8 cellular contexts compared by ENCODE assay signal in the genomic region with DNA sequence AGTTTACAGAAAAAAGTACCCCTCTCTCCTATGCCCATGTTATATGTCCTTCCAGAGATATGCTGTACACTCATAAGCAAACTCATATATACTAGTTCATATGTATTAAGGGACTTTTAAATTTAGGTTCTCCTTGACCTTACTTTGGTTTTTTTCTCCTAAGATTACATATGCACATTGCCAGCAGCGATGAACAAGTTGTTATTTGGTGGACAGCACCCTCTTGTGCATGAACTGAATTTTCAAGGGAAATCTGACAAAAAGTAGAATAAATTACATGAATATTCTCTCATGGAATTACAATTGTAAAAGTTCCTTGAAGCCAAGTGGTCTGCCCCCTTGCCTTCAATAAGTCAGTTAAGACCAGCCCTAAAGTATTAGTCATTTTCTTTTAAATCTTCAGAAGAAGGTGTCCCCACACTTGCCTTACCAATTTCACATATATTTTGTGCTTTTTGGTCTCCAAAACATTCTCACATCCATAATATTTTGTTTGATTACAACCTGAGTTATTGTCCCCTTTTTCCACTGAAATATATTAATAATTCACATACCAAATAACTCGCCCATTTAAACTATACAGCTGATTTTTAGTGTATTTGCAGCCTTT. TPM values are rescaled to one million over a fixed set of nuclear protein-coding genes. Genes with fewer than 3 reads are reported as not detected.
A peak's percentile ranks its signal among the peaks of the same experiment; 100 is the strongest.
DNase-seq lines count a peak whose midpoint lies in the region; ATAC-seq and TF ChIP-seq lines count a peak whose summit lies in the region.

No MANE protein-coding gene starts in this region.

- H3K9ac ChIP-seq in OCI-LY3 (ENCODE audit: low read length), result no peak overlapping the region

- POLR2A ChIA-PET in activated CD8-positive, alpha-beta T cell treated with anti-CD3 and anti-CD28 coated beads for 36 hours (lab: Charles Lee), result no interaction called here
- POLR2A ChIA-PET in activated CD8-positive, alpha-beta T cell treated with anti-CD3 and anti-CD28 coated beads, Interleukin-2, amount 10 ng/mL, durations not matched to agents 7 days and 5 days (lab: Charles Lee), result no interaction called here

- H3K4me1 Mint-ChIP-seq in activated CD8-positive, alpha-beta T cell treated with anti-CD3 and anti-CD28 coated beads for 36 hours (ENCODE audit: low read depth), result no peaks in the 10 kb centered on the region
- no peaks in the 10 kb centered on the region for H3K4me1 Mint-ChIP-seq in activated CD8-positive, alpha-beta T cell treated with anti-CD3 and anti-CD28 coated beads, Interleukin-2, amount 10 ng/mL, durations not matched to agents 7 days and 5 days (ENCODE audit: low read depth)

- peak; percentile 48 for TF ChIP-seq CTCF in activated CD8-positive, alpha-beta T cell treated with anti-CD3 and anti-CD28 coated beads for 36 hours (IDR thresholded peaks at IDR 0.05)
- TF ChIP-seq CTCF in OCI-LY3 (IDR thresholded peaks at IDR 0.05; ENCODE audit: low read depth, low read length) (peak; percentile 96), epithelial cell of proximal tubule (conservative IDR thresholded peaks at IDR 0.05; ENCODE audit: low read depth, low read length) (peak; percentile 71)

- H3K4me3 ChIP-seq in OCI-LY3 (ENCODE audit: low read length) (no peak overlapping the region), epithelial cell of proximal tubule (ENCODE audit: low read depth, low read length) (no peak overlapping the region)

- H3K4me1 ChIP-seq in OCI-LY3 (ENCODE audit: low read length), result peaks cover 6% of the 10 kb centered on the region

- no peaks in the 10 kb centered on the region for H3K9me3 Mint-ChIP-seq in activated CD8-positive, alpha-beta T cell treated with anti-CD3 and anti-CD28 coated beads for 36 hours
- H3K9me3 Mint-ChIP-seq in activated CD8-positive, alpha-beta T cell treated with anti-CD3 and anti-CD28 coated beads, Interleukin-2, amount 10 ng/mL, durations not matched to agents 7 days and 5 days (ENCODE audit: insufficient read depth), result no peaks in the 10 kb centered on the region

- no peaks in the 10 kb centered on the region for H3K79me2 ChIP-seq in OCI-LY3 (ENCODE audit: low read length)

- CTCF ChIA-PET in activated CD8-positive, alpha-beta T cell treated with anti-CD3 and anti-CD28 coated beads for 36 hours (lab: Charles Lee), result no interaction called here
- CTCF ChIA-PET in activated CD8-positive, alpha-beta T cell treated with anti-CD3 and anti-CD28 coated beads, Interleukin-2, amount 10 ng/mL, durations not matched to agents 7 days and 5 days (lab: Charles Lee), result no interaction called here

- no peaks in the 10 kb centered on the region for H3K9me3 ChIP-seq in OCI-LY3 (ENCODE audit: insufficient read depth, low read length)

- H3K27ac Mint-ChIP-seq in activated CD8-positive, alpha-beta T cell treated with anti-CD3 and anti-CD28 coated beads for 36 hours, result no peak overlapping the region
- no peak overlapping the region for H3K27ac Mint-ChIP-seq in activated CD8-positive, alpha-beta T cell treated with anti-CD3 and anti-CD28 coated beads, Interleukin-2, amount 10 ng/mL, durations not matched to agents 7 days and 5 days

- H3K4me3 Mint-ChIP-seq in activated CD8-positive, alpha-beta T cell treated with anti-CD3 and anti-CD28 coated beads for 36 hours, result no peak overlapping the region
- no peak overlapping the region for H3K4me3 Mint-ChIP-seq in activated CD8-positive, alpha-beta T cell treated with anti-CD3 and anti-CD28 coated beads, Interleukin-2, amount 10 ng/mL, durations not matched to agents 7 days and 5 days

- H4K20me1 ChIP-seq in OCI-LY3 (ENCODE audit: insufficient read depth, low read length), result no peaks in the 10 kb centered on the region

- DNase-seq in activated CD8-positive, alpha-beta T cell treated with anti-CD3 and anti-CD28 coated beads for 36 hours, result peak; percentile 5
- DNase-seq in activated CD8-positive, alpha-beta T cell treated with anti-CD3 and anti-CD28 coated beads, Interleukin-2, amount 10 ng/mL, durations not matched to agents 7 days and 5 days, result no peak
- DNase-seq in epithelial cell of proximal tubule (ENCODE audit: low read depth), result peak; percentile 22
- peak; percentile 24 for DNase-seq in mucosa of gallbladder (ENCODE audit: low spot score)

- peaks cover 13% of the 10 kb centered on the region for H3K27me3 Mint-ChIP-seq in activated CD8-positive, alpha-beta T cell treated with anti-CD3 and anti-CD28 coated beads for 36 hours
- H3K27me3 Mint-ChIP-seq in activated CD8-positive, alpha-beta T cell treated with anti-CD3 and anti-CD28 coated beads, Interleukin-2, amount 10 ng/mL, durations not matched to agents 7 days and 5 days (ENCODE audit: low read depth), result peaks cover 9% of the 10 kb centered on the region

- intact Hi-C loops in activated CD8-positive, alpha-beta T cell treated with anti-CD3 and anti-CD28 coated beads for 36 hours (cut with micrococcal nuclease), result no loop called here

- H3K36me3 Mint-ChIP-seq in activated CD8-positive, alpha-beta T cell treated with anti-CD3 and anti-CD28 coated beads for 36 hours (ENCODE audit: low read depth), result no peaks in the 10 kb centered on the region
- no peaks in the 10 kb centered on the region for H3K36me3 Mint-ChIP-seq in activated CD8-positive, alpha-beta T cell treated with anti-CD3 and anti-CD28 coated beads, Interleukin-2, amount 10 ng/mL, durations not matched to agents 7 days and 5 days (ENCODE audit: low read depth)

- H3K36me3 ChIP-seq in OCI-LY3 (replicated peaks; ENCODE audit: low read depth, low read length), result no peaks in the 10 kb centered on the region

- no peak overlapping the region for H3K4me2 ChIP-seq in OCI-LY3 (ENCODE audit: low read length)

- no peaks in the 10 kb centered on the region for H3K27me3 ChIP-seq in OCI-LY3 (ENCODE audit: low read depth, low read length)

- no peak for ATAC-seq in activated CD8-positive, alpha-beta T cell treated with anti-CD3 and anti-CD28 coated beads for 36 hours
- ATAC-seq in activated CD8-positive, alpha-beta T cell treated with anti-CD3 and anti-CD28 coated beads, Interleukin-2, amount 10 ng/mL, durations not matched to agents 7 days and 5 days, result no peak
- peak; percentile 63 for ATAC-seq in HG02938 (IDR thresholded peaks at IDR 0.05; ENCODE audit: unreplicated experiment)
- ATAC-seq in HG03521 (IDR thresholded peaks at IDR 0.05; ENCODE audit: unreplicated experiment), result no peak
- ATAC-seq in GM21360 (IDR thresholded peaks at IDR 0.05; ENCODE audit: unreplicated experiment), result no peak

- H3K27ac ChIP-seq in OCI-LY3 (ENCODE audit: low read length), result no peak overlapping the region

- no peak overlapping the region for H2AFZ ChIP-seq in OCI-LY3 (ENCODE audit: low read depth, low read length)

RNA-seq across cellular contexts. Expression of a gene that starts 30.6 kb away (rescaled TPM):
- total RNA-seq in activated CD8-positive, alpha-beta T cell treated with anti-CD3 and anti-CD28 coated beads for 36 hours, result 10 to 100 TPM; 61.2 to 62.1 TPM
- total RNA-seq in activated CD8-positive, alpha-beta T cell treated with anti-CD3 and anti-CD28 coated beads, Interleukin-2, amount 10 ng/mL, durations not matched to agents 7 days and 5 days, result 10 to 100 TPM; 45.6 to 45.7 TPM
- total RNA-seq in epithelial cell of proximal tubule (39.0 and 39.5 TPM in 2 replicates), mucosa of gallbladder (49.5 TPM)
